In genomic region chr20:49983123-49983847, GRCh38 we compare ENCODE assay signal across 8 cellular contexts.
A peak's percentile ranks its signal among the peaks of the same experiment; 100 is the strongest.
DNase-seq lines count a peak whose midpoint lies in the region; ATAC-seq, FAIRE-seq and TF ChIP-seq lines count a peak whose summit lies in the region.

No MANE protein-coding gene starts in this region.

- H3K4me1 ChIP-seq in muscle layer of colon (ENCODE audit: insufficient read depth, low read length) = peaks cover 34% of the 10 kb centered on the region

- no peaks in the 10 kb centered on the region for H3K36me3 ChIP-seq in muscle layer of colon (ENCODE audit: insufficient read depth, low read length)

- POLR2A ChIA-PET in AG04449 (lab: Yijun Ruan, JAX) = interaction anchor here (0.8 to 3.2 kb wide), 9 partner anchors 11 to 88 kb away, joined by 3 to 23 read pairs (median 5); no protein-coding TSS in a partner anchor

- peak overlapping the region; percentile 53 for H3K27ac ChIP-seq in muscle layer of colon (ENCODE audit: low read depth, low read length)

- no peaks in the 10 kb centered on the region for H3K9me3 ChIP-seq in muscle layer of colon (ENCODE audit: low read length)

- FAIRE-seq in RCC 7860 (lab: Jason Lieb, UNC) = no peak

- CTCF ChIA-PET in AG04449 (lab: Yijun Ruan, JAX) = interaction anchor here (1.3 to 17.8 kb wide), 4 partner anchors 11 to 195 kb away, joined by 3 to 984 read pairs (median 11); no protein-coding TSS in a partner anchor

- peak overlapping the region; percentile 65 for H3K9ac ChIP-seq in muscle layer of colon (ENCODE audit: low read length)

- ATAC-seq in HG03378 (IDR thresholded peaks at IDR 0.05; ENCODE audit: unreplicated experiment) (peak; percentile 4), HG02678 (IDR thresholded peaks at IDR 0.05; ENCODE audit: unreplicated experiment) (no peak), HG03571 (IDR thresholded peaks at IDR 0.05; ENCODE audit: unreplicated experiment) (no peak)

- H3K4me3 ChIP-seq in AG04449 (ENCODE audit: low read depth, low read length) (peak overlapping the region; percentile 86), cardiac fibroblast (replicated peaks in 1 of 2; ENCODE audit: low read depth in 2 of 2, low read length in 2 of 2) (peak overlapping the region; percentile 90 to 97), muscle layer of colon (ENCODE audit: low read depth in 1 of 2, low read length in 2 of 2) (peak overlapping the region; percentile 58 to 90)

- TF ChIP-seq CTCF in AG04449 (IDR thresholded peaks at IDR 0.05; ENCODE audit: insufficient read depth, low read length, missing control alignments) = no peak
- TF ChIP-seq CTCF in cardiac fibroblast (IDR thresholded peaks at IDR 0.05; ENCODE audit: low read depth, low read length) = no peak

- no peak for DNase-seq in AG04449 (ENCODE audit: low read depth, low spot score)
- peak in 1 of 2 donors; percentile 19 for DNase-seq in cardiac fibroblast (ENCODE audit: low read depth in 2 of 2)
- DNase-seq in activated CD4-positive, alpha-beta T cell treated with anti-CD3 and anti-CD28 coated beads, Interleukin-2, amount 50 U/mL, for 1 hour = no peak
- no peak for DNase-seq in RCC 7860 (ENCODE audit: low spot score)

- H3K27me3 ChIP-seq in muscle layer of colon (ENCODE audit: control insufficient read depth in 1 of 2, insufficient read depth in 2 of 2, low read length in 2 of 2) = no peaks in the 10 kb centered on the region
